ENCODE assay signal across 8 cellular contexts in the genomic region with DNA sequence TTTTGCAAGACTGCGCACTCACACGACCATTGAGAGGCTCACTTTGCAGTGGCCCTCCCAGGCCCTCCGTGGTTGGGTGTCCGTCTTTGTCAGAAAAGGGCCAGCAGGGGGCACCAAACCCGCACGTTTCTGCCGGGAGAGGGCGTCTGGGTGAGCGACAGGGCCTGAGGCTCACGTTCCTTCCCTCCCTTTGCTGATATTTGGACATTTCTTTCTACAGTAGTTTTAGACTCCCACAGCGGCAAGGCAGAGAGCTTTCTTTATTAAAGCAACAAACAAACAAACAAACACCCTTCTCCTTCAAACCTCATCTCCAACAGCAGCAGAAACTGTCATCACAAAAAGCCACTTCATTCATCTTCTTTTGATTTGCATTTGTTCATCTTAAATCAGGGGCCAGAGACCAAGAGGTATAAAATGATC.
A peak's percentile ranks its signal among the peaks of the same experiment; 100 is the strongest.
DNase-seq lines count a peak whose midpoint lies in the region; ATAC-seq and TF ChIP-seq lines count a peak whose summit lies in the region.

No MANE protein-coding gene starts in this region.

- no peak overlapping the region for H3K4me3 Mint-ChIP-seq in GM23338

- peaks cover 12% of the 10 kb centered on the region for H3K27me3 Mint-ChIP-seq in GM23338 (ENCODE audit: insufficient read depth, low read depth, poor library complexity)

- H3K27ac Mint-ChIP-seq in GM23338 = no peak overlapping the region

- peak; percentile 98 for ATAC-seq in GM23338

- in situ Hi-C loops in transverse colon (cut with MboI; ENCODE audit: low pct_ligation_motif_present in 1 of 4, low pct_unique_long_range_greater_than_20kb in 1 of 4, low sequenced_read_pairs in 3 of 4) = loop anchor here (5.0 to 10.0 kb wide), 5 partner anchors 129 to 411 kb away; partner anchors contain the start of gene DNAH14 (in 2 of the 4)

- H3K9me3 ChIP-seq in osteoblast (ENCODE audit: low read depth, low read length) = no peaks in the 10 kb centered on the region
- H3K9me3 ChIP-seq in transverse colon = no peaks in the 10 kb centered on the region

- H3K9me3 Mint-ChIP-seq in GM23338 = no peaks in the 10 kb centered on the region

- TF ChIP-seq CTCF in GM23338 (conservative IDR thresholded peaks at IDR 0.05; ENCODE audit: low read depth in 2 of 2) (peak; percentile 93 to 99), RWPE1 (conservative IDR thresholded peaks at IDR 0.05; ENCODE audit: low read depth) (peak; percentile 85), osteoblast (IDR thresholded peaks at IDR 0.05; ENCODE audit: extremely low read depth, low read depth, low read length) (peak; percentile 88), transverse colon (IDR thresholded peaks at IDR 0.05) (peak; percentile 88 to 94 (median 90))

- H3K9me2 ChIP-seq in GM23338 (ENCODE audit: insufficient read depth) = no peaks in the 10 kb centered on the region

- no peaks in the 10 kb centered on the region for H4K20me1 ChIP-seq in GM23338 (replicated peaks; ENCODE audit: insufficient read depth)
- H4K20me1 ChIP-seq in osteoblast (ENCODE audit: insufficient read depth, low read length) = no peaks in the 10 kb centered on the region

- no peak overlapping the region for H3K4me2 ChIP-seq in GM23338
- H3K4me2 ChIP-seq in osteoblast (ENCODE audit: insufficient read depth, low read length) = no peak overlapping the region

- H2AFZ ChIP-seq in GM23338 = no peak overlapping the region; the same call in 1 of the 2 replicates
- peak overlapping the region; percentile 69 for H2AFZ ChIP-seq in osteoblast (ENCODE audit: low read length)

- DNase-seq in ELR (ENCODE audit: low read depth) (peak; percentile 84), GM23338 (ENCODE audit: low spot score) (peak; percentile 94), LHCN-M2 (ENCODE audit: low read depth) (peak; percentile 79), RWPE1 (ENCODE audit: low spot score) (peak; percentile 84), fibroblast of the conjunctiva (ENCODE audit: low read depth) (peak; percentile 59), osteoblast (ENCODE audit: insufficient read length, low spot score, missing footprints) (peak; percentile 96), transverse colon (peak; percentile 89)
- DNase-seq in activated T-helper 1 cell treated with anti-CD3 and anti-CD28 coated beads, Interleukin-2, amount 50 U/mL, for 16 hours (ENCODE audit: low read depth in 1 of 2, low spot score in 1 of 2) = peak; percentile 70 to 85

- TF ChIP-seq POLR2A in transverse colon (IDR thresholded peaks at IDR 0.05) = no peak

- H3K4me3 ChIP-seq in GM23338 (no peak overlapping the region), osteoblast (ENCODE audit: insufficient read depth, low read length) (no peak overlapping the region), transverse colon (no peak overlapping the region)

- H3K36me3 ChIP-seq in GM23338 (ENCODE audit: insufficient read depth) (no peaks in the 10 kb centered on the region), osteoblast (ENCODE audit: insufficient read depth, low read length) (no peaks in the 10 kb centered on the region), transverse colon (no peaks in the 10 kb centered on the region)

- H3F3A ChIP-seq in GM23338 (replicated peaks; ENCODE audit: low read depth) = no peaks in the 10 kb centered on the region

- H3K27ac ChIP-seq in GM23338 (ENCODE audit: low read depth) (no peak overlapping the region), RWPE1 (0 out of 2 replicates have a peak overlapping the region, but pooled peaks have one; percentile 19), osteoblast (ENCODE audit: low read depth, low read length) (no peak overlapping the region), transverse colon (no peak overlapping the region)

- H3K79me2 ChIP-seq in GM23338 (replicated peaks; ENCODE audit: insufficient read depth) = no peaks in the 10 kb centered on the region
- no peaks in the 10 kb centered on the region for H3K79me2 ChIP-seq in osteoblast (ENCODE audit: insufficient read depth, low read length)

- H3K4me1 ChIP-seq in GM23338 (ENCODE audit: insufficient read depth) (no peaks in the 10 kb centered on the region; the same call in 1 of the 2 replicates), osteoblast (ENCODE audit: insufficient read depth, low read length) (peaks cover 14% of the 10 kb centered on the region), transverse colon (peaks cover 0 to 27% (median 13%) of the 10 kb centered on the region in 4 donors)

- H3K27me3 ChIP-seq in GM23338 (ENCODE audit: insufficient read depth) (no peaks in the 10 kb centered on the region), osteoblast (ENCODE audit: insufficient read depth, low read length) (no peaks in the 10 kb centered on the region), transverse colon (no peaks in the 10 kb centered on the region)

- H3K36me3 Mint-ChIP-seq in GM23338 (ENCODE audit: low read depth) = no peaks in the 10 kb centered on the region

- 0 to 1% methylated on average over 5 to 11 of the region's 11 CpGs for WGBS in transverse colon (ENCODE audit: low coverage in 1 of 2), 2 donors

- no peak for TF ChIP-seq EP300 in transverse colon (IDR thresholded peaks at IDR 0.05; ENCODE audit: low read depth)

- intact Hi-C loops in transverse colon (cut with DNase I; ENCODE audit: low total_unique reads) = loop anchor here (5.0 to 10.0 kb wide), 2 partner anchors 341 to 409 kb away; no protein-coding TSS in a partner anchor

- POLR2A ChIA-PET in RWPE1 (lab: Yijun Ruan, JAX; ENCODE audit: low non-redundant PET) = interaction anchor here (0.5 kb wide), 1 partner anchor 57 kb away, joined by 8 read pairs; no protein-coding TSS in a partner anchor

- H3K4me1 Mint-ChIP-seq in GM23338 = peaks cover 11% of the 10 kb centered on the region

- CTCF ChIA-PET in RWPE1 (lab: Yijun Ruan, JAX) = interaction anchor here (0.6 to 1.7 kb wide), 9 partner anchors 16 to 409 kb away, joined by 3 to 7 read pairs (median 4); no protein-coding TSS in a partner anchor

TF ChIP-seq in GM23338, 12 proteins besides CTCF, POLR2A, EP300 and RAD21:
- TF ChIP-seq ZNF331 (CRISPR knock-in tag; IDR thresholded peaks at IDR 0.05; ENCODE audit: low read depth) = no peak
